12 cellular contexts compared by ENCODE assay signal in genomic region chrX:63434206-63434605, GRCh38.
"Had no signal": no experiment of that assay in that cellular context is flagged by ENCODE, and none has a peak within 500 bp of the region (broad histone marks: within the 10 kb centered on the region; RNA-seq: fewer than 3 reads in every experiment).

No MANE protein-coding gene starts in this region.

- ATAC-seq: right lobe of liver had no signal

- DNase-seq: activated CD4-positive, CD25-positive, alpha-beta regulatory T cell treated with anti-CD3 and anti-CD28 coated beads, Interleukin-2, amount 50 U/mL, for 72 hours; activated effector memory CD4-positive, alpha-beta T cell treated with Interleukin-2 at 50 U/mL for 16 hours; activated T-cell treated with anti-CD3 and anti-CD28 coated beads for 4 hours; hypothalamus; right lobe of liver; T-helper 9 cell had no signal

- H3K4me3 ChIP-seq: adrenal gland, cardiac muscle cell, right lobe of liver had no signal

- H3K27me3 ChIP-seq: adrenal gland, cardiac muscle cell, right lobe of liver had no signal

- H3K27me3 Mint-ChIP-seq: activated naive CD4-positive, alpha-beta T cell treated with anti-CD3 and anti-CD28 coated beads, Interleukin-2, amount 50 U/mL, for 24 hours; stimulated activated naive CD8-positive, alpha-beta T cell treated with anti-CD3 and anti-CD28 coated beads, Interleukin-15, Interleukin-2, amounts not matched to agents 100 ng/mL and 50 ng/mL, for 24 hours had no signal

- H3K4me1 ChIP-seq: adrenal gland, right lobe of liver had no signal

- H3K27ac ChIP-seq: adrenal gland, right lobe of liver had no signal

- H3K36me3 ChIP-seq: adrenal gland, cardiac muscle cell, right lobe of liver had no signal

- H3K4me1 Mint-ChIP-seq: activated naive CD4-positive, alpha-beta T cell treated with anti-CD3 and anti-CD28 coated beads, Interleukin-2, amount 50 U/mL, for 24 hours; endodermal cell; mesothelial cell of epicardium had no signal

- H3K27ac Mint-ChIP-seq: activated naive CD4-positive, alpha-beta T cell treated with anti-CD3 and anti-CD28 coated beads, Interleukin-2, amount 50 U/mL, for 24 hours; endodermal cell; stimulated activated naive CD8-positive, alpha-beta T cell treated with anti-CD3 and anti-CD28 coated beads, Interleukin-15, Interleukin-2, amounts not matched to agents 100 ng/mL and 50 ng/mL, for 24 hours had no signal

- H3K9me3 ChIP-seq: adrenal gland, right lobe of liver had no signal

- H3K4me3 Mint-ChIP-seq: activated naive CD4-positive, alpha-beta T cell treated with anti-CD3 and anti-CD28 coated beads, Interleukin-2, amount 50 U/mL, for 24 hours; endodermal cell; mesothelial cell of epicardium; stimulated activated naive CD8-positive, alpha-beta T cell treated with anti-CD3 and anti-CD28 coated beads, Interleukin-15, Interleukin-2, amounts not matched to agents 100 ng/mL and 50 ng/mL, for 24 hours had no signal
